8 cellular contexts compared by ENCODE assay signal in genomic region chr1:166974647-166975345, GRCh38. TPM values are rescaled to one million over a fixed set of nuclear protein-coding genes. Genes with fewer than 3 reads are reported as not detected.
DNase-seq lines count a peak whose midpoint lies in the region; ATAC-seq and TF ChIP-seq lines count a peak whose summit lies in the region.

No MANE protein-coding gene starts in this region.

- H3K27ac ChIP-seq in heart right ventricle (peak overlapping the region in 2 of 10 donors; percentile 30 to 48), ectodermal cell (ENCODE audit: insufficient read depth, low read depth, low read length, poor library complexity, severe bottlenecking) (no peak overlapping the region), vagina (no peak overlapping the region)

- TF ChIP-seq POLR2A in vagina (IDR thresholded peaks at IDR 0.05), result no peak

- H3K27me3 Mint-ChIP-seq in T-helper 2 cell treated with Interferon-gamma antibody and Interleukin-4, amounts not matched to agents 5 μg/mL and 100 μg/mL, for 36 hours (ENCODE audit: low read depth), result peaks cover 19% of the 10 kb centered on the region

- H3K4me3 ChIP-seq in heart right ventricle (peak overlapping the region in 9 of 10 donors; percentile 39 to 72 (median 54)), ectodermal cell (ENCODE audit: insufficient read depth, low read depth, low read length) (peak overlapping the region; percentile 69), vagina (peak overlapping the region; percentile 68 to 83)

- no peaks in the 10 kb centered on the region for H3K36me3 Mint-ChIP-seq in T-helper 2 cell treated with Interferon-gamma antibody and Interleukin-4, amounts not matched to agents 5 μg/mL and 100 μg/mL, for 36 hours (ENCODE audit: low read depth)

- H3K4me3 Mint-ChIP-seq in T-helper 2 cell treated with Interferon-gamma antibody and Interleukin-4, amounts not matched to agents 5 μg/mL and 100 μg/mL, for 36 hours, result peak overlapping the region; percentile 90

- H3K36me3 ChIP-seq in heart right ventricle (no peaks in the 10 kb centered on the region), ectodermal cell (ENCODE audit: control insufficient read depth, insufficient read depth, low read length) (no peaks in the 10 kb centered on the region), vagina (no peaks in the 10 kb centered on the region)

- peaks cover 0 to 19% (median 9%) of the 10 kb centered on the region in 9 donors for H3K4me1 ChIP-seq in heart right ventricle
- H3K4me1 ChIP-seq in ectodermal cell (ENCODE audit: control insufficient read depth, insufficient read depth, low read length), result peaks cover 30% of the 10 kb centered on the region
- H3K4me1 ChIP-seq in vagina, result peaks cover 6% of the 10 kb centered on the region

- peaks cover 41% of the 10 kb centered on the region for H3K4me1 Mint-ChIP-seq in T-helper 2 cell treated with Interferon-gamma antibody and Interleukin-4, amounts not matched to agents 5 μg/mL and 100 μg/mL, for 36 hours (ENCODE audit: low read depth)

- WGBS in heart right ventricle, 2 donors, result 2 to 3% methylated on average over 17 of the region's 17 CpGs
- 2 to 3% methylated on average over 17 of the region's 17 CpGs for WGBS in ectodermal cell, 2 experiments

- ATAC-seq in heart right ventricle, result peak in 2 of 8 donors; percentile 21 to 29
- no peak for ATAC-seq in left cardiac atrium
- peak; percentile 21 for ATAC-seq in omental fat pad (ENCODE audit: low FRiP score)
- ATAC-seq in GM18868 (IDR thresholded peaks at IDR 0.05; ENCODE audit: unreplicated experiment), result no peak

- H3K9me3 ChIP-seq in heart right ventricle, result no peaks in the 10 kb centered on the region
- no peaks in the 10 kb centered on the region for H3K9me3 ChIP-seq in ectodermal cell (ENCODE audit: control insufficient read depth, low read length)
- H3K9me3 ChIP-seq in vagina, result no peaks in the 10 kb centered on the region

- intact Hi-C loops in heart right ventricle (cut with DNase I) (loop anchor here in 3 of 10 donors (5.0 to 10.0 kb wide), 4 partner anchors 52 to 83 kb away; no protein-coding TSS in a partner anchor), left cardiac atrium (cut with DNase I) (loop anchor here in 1 of 2 donors (10.0 kb wide), 1 partner anchor 80 kb away; no protein-coding TSS in a partner anchor), vagina (cut with DNase I) (no loop called here)

- H3K27me3 ChIP-seq in heart right ventricle (peaks cover 0 to 73% (median 38%) of the 10 kb centered on the region in 7 donors), ectodermal cell (ENCODE audit: control insufficient read depth, insufficient read depth, low read length, poor library complexity, severe bottlenecking) (peaks cover 47% of the 10 kb centered on the region), vagina (no peaks in the 10 kb centered on the region)

- DNase-seq in heart right ventricle (no peak), left cardiac atrium (no peak), omental fat pad (ENCODE audit: low spot score) (no peak), vagina (ENCODE audit: extremely low spot score in 2 of 2) (no peak), OCI-M2 (lab: John Stamatoyannopoulos, UW; ENCODE audit: unreplicated experiment) (no peak)
- DNase-seq in T-helper 2 cell treated with Interferon-gamma antibody and Interleukin-4, amounts not matched to agents 5 μg/mL and 100 μg/mL, for 36 hours (ENCODE audit: low spot score), result peak; percentile 46

- TF ChIP-seq CTCF in heart right ventricle (IDR thresholded peaks at IDR 0.05) (no peak), omental fat pad (IDR thresholded peaks at IDR 0.05) (no peak), vagina (IDR thresholded peaks at IDR 0.05) (no peak)

- H3K27ac Mint-ChIP-seq in T-helper 2 cell treated with Interferon-gamma antibody and Interleukin-4, amounts not matched to agents 5 μg/mL and 100 μg/mL, for 36 hours, result peak overlapping the region; percentile 64

- no peaks in the 10 kb centered on the region for H3K9me3 Mint-ChIP-seq in T-helper 2 cell treated with Interferon-gamma antibody and Interleukin-4, amounts not matched to agents 5 μg/mL and 100 μg/mL, for 36 hours

RNA-seq across cellular contexts. Expression of gene ILDR2, which starts 0.5 kb away (rescaled TPM):
- total RNA-seq in heart right ventricle (10 to 100 TPM in 1 of 10 donors, 1 to 10 TPM in 9; 3.1 to 12.6 (median 5.1) TPM), left cardiac atrium (1 to 10 TPM; 3.2 to 7.3 TPM), omental fat pad (10 to 100 TPM in 1 of 4 donors, 1 to 10 TPM in 2, not detected in 1; 3.5 to 15.3 (median 6.1) TPM), vagina (0.25 TPM)
- under 1 TPM; 0.29 to 0.80 TPM for polyA plus RNA-seq in heart right ventricle
- 61.5 TPM for polyA plus RNA-seq in ectodermal cell (2013, experiment 1 of 4)
- polyA plus RNA-seq in ectodermal cell (2013, experiment 2 of 4), result 67.1 TPM
- polyA plus RNA-seq in ectodermal cell (2013, experiment 3 of 4), result 47.0 TPM
- 66.8 TPM for polyA plus RNA-seq in ectodermal cell (2013, experiment 4 of 4)

RNA-seq across cellular contexts. Expression of gene MAEL, which starts 14.3 kb away (rescaled TPM):
- total RNA-seq in heart right ventricle (1 to 10 TPM; 1.7 to 8.5 (median 4.0) TPM), left cardiac atrium (1 to 10 TPM; 2.9 to 5.8 TPM), omental fat pad (under 1 TPM in 1 of 4 donors, not detected in 3; 0.37 TPM), vagina (not detected)
- polyA plus RNA-seq in heart right ventricle, result 1 to 10 TPM in 1 of 2 donors, under 1 TPM in 1; 0.75 to 1.7 TPM
- polyA plus RNA-seq in ectodermal cell (2013, experiment 1 of 4), result 1.0 TPM
- polyA plus RNA-seq in ectodermal cell (2013, experiment 2 of 4), result 1.0 TPM
- 1.0 TPM for polyA plus RNA-seq in ectodermal cell (2013, experiment 3 of 4)
- polyA plus RNA-seq in ectodermal cell (2013, experiment 4 of 4), result 1.7 TPM
